ENCODE assay signal across 19 cellular contexts in genomic region chr7:84549409-84549808, GRCh38.
"Had no signal": no experiment of that assay in that cellular context is flagged by ENCODE, and none has a peak within 500 bp of the region (broad histone marks: within the 10 kb centered on the region; RNA-seq: fewer than 3 reads in every experiment).

No MANE protein-coding gene starts in this region.

- H3K4me1 ChIP-seq: body of pancreas had no signal

- ATAC-seq: activated T-cell treated with anti-CD3 and anti-CD28 coated beads, Interleukin-2, amount 50 U/mL, for 72 hours; body of pancreas; left ventricle myocardium superior; naive thymus-derived CD8-positive, alpha-beta T cell had no signal

- H3K9me3 ChIP-seq: body of pancreas, thoracic aorta had no signal

- H3K36me3 ChIP-seq: cardiac muscle cell, thoracic aorta had no signal

- DNase-seq: activated CD4-positive, alpha-beta memory T cell treated with anti-CD3 and anti-CD28 coated beads for 36 hours; activated CD4-positive, alpha-beta T cell treated with anti-CD3 and anti-CD28 coated beads for 48 hours; activated effector memory CD4-positive, alpha-beta T cell treated with Interleukin-2 at 50 U/mL for 16 hours; activated naive CD4-positive, alpha-beta T cell treated with anti-CD3 and anti-CD28 coated beads, Interleukin-2, amount 10 ng/mL, durations not matched to agents 7 days and 5 days; activated T-cell treated with anti-CD3 and anti-CD28 coated beads, Interleukin-2, amount 50 U/mL, for 72 hours; body of pancreas; cortex of kidney; erythroblast; foreskin melanocyte; glutamatergic neuron; hippocampal formation; kidney glomerular epithelial cell; left ventricle myocardium superior; mammary epithelial cell; naive thymus-derived CD8-positive, alpha-beta T cell; stimulated activated CD4-positive, alpha-beta T cell treated with anti-CD3 and anti-CD28 coated beads, Interleukin-4, amount 100 ng/mL, for 24 hours; stimulated activated naive CD4-positive, alpha-beta T cell treated with Interleukin-2 at 50 U/mL for 16 hours had no signal

- H3K4me3 ChIP-seq: body of pancreas, cardiac muscle cell, thoracic aorta had no signal

- H3K27me3 ChIP-seq: body of pancreas, cardiac muscle cell had no signal

- H3K27ac ChIP-seq: body of pancreas, cardiac muscle cell, thoracic aorta had no signal
